8 cellular contexts compared by ENCODE assay signal in genomic region chr11:82494988-82495432, GRCh38.
A peak's percentile ranks its signal among the peaks of the same experiment; 100 is the strongest.
DNase-seq lines count a peak whose midpoint lies in the region; ATAC-seq and TF ChIP-seq lines count a peak whose summit lies in the region.

No MANE protein-coding gene starts in this region.

- intact Hi-C loops in adrenal gland (cut with DNase I) (loop anchor here in 1 of 2 donors (10.0 kb wide), 1 partner anchor 200 kb away; no protein-coding TSS in a partner anchor), spleen (cut with DNase I; ENCODE audit: low total_unique reads) (no loop called here), aorta (cut with DNase I) (no loop called here)

- H3K9me3 ChIP-seq in adrenal gland (replicated peaks in 1 of 3) = no peaks in the 10 kb centered on the region
- peaks cover 0 to 19% (median 0%) of the 10 kb centered on the region in 8 donors for H3K9me3 ChIP-seq in spleen
- no peaks in the 10 kb centered on the region for H3K9me3 ChIP-seq in aorta (ENCODE audit: control insufficient read depth, low read length)
- peaks cover 0 to 8% (median 2%) of the 10 kb centered on the region in 4 donors for H3K9me3 ChIP-seq in tibial nerve

- DNase-seq in NCI-H524 (lab: John Stamatoyannopoulos, UW) = peak; percentile 6 to 41
- DNase-seq in NCI-H524 treated with DMSO at 0.1 percent for 48 hours (lab: John Stamatoyannopoulos, UW) = no peak
- peak; percentile 30 for DNase-seq in HuH-7 (ENCODE audit: low spot score)
- peak in 1 of 7 donors; percentile 6 for DNase-seq in adrenal gland
- DNase-seq in spleen = no peak
- DNase-seq in aorta = no peak
- no peak for DNase-seq in tibial nerve (ENCODE audit: low spot score in 2 of 2)

- H3K27me3 ChIP-seq in adrenal gland (no peaks in the 10 kb centered on the region), spleen (replicated peaks in 1 of 7) (no peaks in the 10 kb centered on the region), aorta (ENCODE audit: control insufficient read depth in 1 of 2, insufficient read depth in 2 of 2, low read length in 1 of 2) (no peaks in the 10 kb centered on the region), tibial nerve (no peaks in the 10 kb centered on the region)

- H3K4me3 ChIP-seq in adrenal gland (no peak overlapping the region), spleen (no peak overlapping the region), aorta (ENCODE audit: low read length in 2 of 2) (no peak overlapping the region), tibial nerve (no peak overlapping the region)

- no peak for TF ChIP-seq POLR2A in adrenal gland (IDR thresholded peaks at IDR 0.05)
- no peak for TF ChIP-seq POLR2A in spleen (IDR thresholded peaks at IDR 0.05)
- no peak for TF ChIP-seq POLR2A in tibial nerve (IDR thresholded peaks at IDR 0.05)

- TF ChIP-seq EP300 in tibial nerve (IDR thresholded peaks at IDR 0.05) = no peak

- H3K27ac ChIP-seq in adrenal gland (no peak overlapping the region), spleen (no peak overlapping the region), aorta (ENCODE audit: low read depth in 1 of 2, low read length in 2 of 2) (no peak overlapping the region), tibial nerve (no peak overlapping the region)

- WGBS in adrenal gland, 4 donors = 38 to 52% (median 42%) methylated on average over 3 of the region's 3 CpGs
- whole genome bisulfite sequencing in spleen, 5 donors = 46 to 52% (median 50%) methylated on average over 3 of the region's 3 CpGs
- 47 to 50% methylated on average over 3 of the region's 3 CpGs for WGBS in aorta, 2 donors
- WGBS in tibial nerve, 2 donors = 33 to 53% methylated on average over 3 of the region's 3 CpGs

- no peaks in the 10 kb centered on the region for H3K36me3 ChIP-seq in adrenal gland (replicated peaks in 1 of 2)
- no peaks in the 10 kb centered on the region for H3K36me3 ChIP-seq in spleen
- H3K36me3 ChIP-seq in aorta (ENCODE audit: control insufficient read depth in 1 of 2, insufficient read depth in 2 of 2, low read length in 1 of 2) = no peaks in the 10 kb centered on the region
- H3K36me3 ChIP-seq in tibial nerve = no peaks in the 10 kb centered on the region

- H3K4me1 ChIP-seq in adrenal gland (replicated peaks in 1 of 2) (no peaks in the 10 kb centered on the region), spleen (no peaks in the 10 kb centered on the region), aorta (ENCODE audit: control insufficient read depth in 1 of 2, insufficient read depth in 2 of 2, low read length in 2 of 2) (no peaks in the 10 kb centered on the region), tibial nerve (no peaks in the 10 kb centered on the region)

- no peak for ATAC-seq in aorta (ENCODE audit: low FRiP score)
- ATAC-seq in GM19023 (IDR thresholded peaks at IDR 0.05; ENCODE audit: unreplicated experiment) = no peak

- peak; percentile 23 to 54 (median 40) for TF ChIP-seq CTCF in adrenal gland (IDR thresholded peaks at IDR 0.05)
- peak in 7 of 11 experiments; percentile 9 to 45 (median 29) for TF ChIP-seq CTCF in spleen (IDR thresholded peaks at IDR 0.05 in 8 of 11, conservative IDR thresholded peaks at IDR 0.05 in 3 of 11)
- peak in 1 of 5 experiments; percentile 16 for TF ChIP-seq CTCF in tibial nerve (IDR thresholded peaks at IDR 0.05)

Comparison
In these comparisons a context has a peak if more than half of its experiments do, and no peak if none do; other contexts are left out.
1. DNase-seq: peak in NCI-H524 (2 of 2) and HuH-7 (single experiment); none in NCI-H524 treated with DMSO at 0.1 percent for 48 hours (single experiment), spleen (single experiment), aorta (0 of 2) and tibial nerve (0 of 2).